Comparison of ENCODE assay signal across 9 cellular contexts in the genomic region with DNA sequence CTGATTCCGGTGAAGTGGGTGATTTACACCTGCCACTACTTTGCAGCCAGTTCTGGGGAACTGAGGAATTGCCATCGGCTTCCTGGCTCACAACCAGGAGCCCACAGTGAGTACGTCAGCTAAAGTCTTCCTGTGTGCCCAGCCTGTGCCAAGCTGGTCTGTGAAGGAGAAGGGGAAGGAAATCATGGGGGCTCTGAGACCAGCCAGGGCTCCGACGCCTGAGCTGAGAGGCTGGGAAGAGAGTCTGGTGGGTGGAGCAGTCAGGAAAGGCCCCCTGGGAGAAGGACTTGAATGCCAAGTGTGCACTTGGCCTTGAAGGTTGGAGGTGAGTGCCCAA. TPM values are rescaled to one million over a fixed set of nuclear protein-coding genes. Genes with fewer than 3 reads are reported as not detected.
DNase-seq lines count a peak whose midpoint lies in the region; ATAC-seq, FAIRE-seq and TF ChIP-seq lines count a peak whose summit lies in the region.
"Had no signal": no experiment of that assay in that cellular context is flagged by ENCODE, and none has a peak within 500 bp of the region (broad histone marks: within the 10 kb centered on the region; RNA-seq: fewer than 3 reads in every experiment).

No MANE protein-coding gene starts in this region.

- ATAC-seq in heart right ventricle: peak in 7 of 8 donors; percentile 23 to 53 (median 35)

- H3K4me2 ChIP-seq in BLaER1: peak overlapping the region; percentile 97

- H3K9ac ChIP-seq in BLaER1: no peak overlapping the region

- no peak overlapping the region for H3K27ac Mint-ChIP-seq in progenitor cell of endocrine pancreas
- H3K27ac Mint-ChIP-seq: activated naive CD4-positive, alpha-beta T cell treated with anti-CD3 and anti-CD28 coated beads, Interleukin-2, amount 10 ng/mL, durations not matched to agents 7 days and 5 days had no signal

- H3K36me3 Mint-ChIP-seq in progenitor cell of endocrine pancreas (ENCODE audit: insufficient read depth): no peaks in the 10 kb centered on the region
- H3K36me3 Mint-ChIP-seq: activated naive CD4-positive, alpha-beta T cell treated with anti-CD3 and anti-CD28 coated beads, Interleukin-2, amount 10 ng/mL, durations not matched to agents 7 days and 5 days had no signal

- no peak for FAIRE-seq in frontal cortex (lab: Jason Lieb, UNC)

- intact Hi-C loops in heart right ventricle (cut with DNase I): no loop called here

- TF ChIP-seq CTCF in Peyer's patch (IDR thresholded peaks at IDR 0.05): no peak
- no peak for TF ChIP-seq CTCF in heart right ventricle (IDR thresholded peaks at IDR 0.05)
- TF ChIP-seq CTCF in progenitor cell of endocrine pancreas (IDR thresholded peaks at IDR 0.05; ENCODE audit: unreplicated experiment): no peak

- peaks cover 41% of the 10 kb centered on the region for H3K4me1 ChIP-seq in BLaER1
- peaks cover 0 to 9% (median 3%) of the 10 kb centered on the region in 4 donors for H3K4me1 ChIP-seq in Peyer's patch
- peaks cover 10 to 44% (median 38%) of the 10 kb centered on the region in 9 donors for H3K4me1 ChIP-seq in heart right ventricle

- no peaks in the 10 kb centered on the region for H3K9me3 Mint-ChIP-seq in progenitor cell of endocrine pancreas (ENCODE audit: low read depth)
- H3K9me3 Mint-ChIP-seq: activated naive CD4-positive, alpha-beta T cell treated with anti-CD3 and anti-CD28 coated beads, Interleukin-2, amount 10 ng/mL, durations not matched to agents 7 days and 5 days had no signal

- peaks cover 11% of the 10 kb centered on the region for H3K4me1 Mint-ChIP-seq in progenitor cell of endocrine pancreas (ENCODE audit: low read depth)

- 15 to 20% methylated on average over 5 of the region's 5 CpGs for WGBS in heart right ventricle, 2 donors

- peak overlapping the region; percentile 75; the same call in 1 of the 2 replicates for H3K4me3 ChIP-seq in BLaER1
- H3K4me3 ChIP-seq in Peyer's patch: peak overlapping the region in 3 of 4 donors; percentile 43 to 70 (median 61)
- peak overlapping the region; percentile 70 to 99 (median 82) for H3K4me3 ChIP-seq in heart right ventricle

- H4K20me1 ChIP-seq in BLaER1: no peaks in the 10 kb centered on the region

- H3K36me3 ChIP-seq in BLaER1 (no peaks in the 10 kb centered on the region), Peyer's patch (no peaks in the 10 kb centered on the region), heart right ventricle (peaks cover 0 to 20% (median 0%) of the 10 kb centered on the region in 9 donors)

- no peak for TF ChIP-seq POLR2A in Peyer's patch (IDR thresholded peaks at IDR 0.05)

- peaks cover 14% of the 10 kb centered on the region for H3K27me3 Mint-ChIP-seq in progenitor cell of endocrine pancreas

- DNase-seq in Peyer's patch (no peak), heart right ventricle (no peak), progenitor cell of endocrine pancreas (ENCODE audit: low spot score, unreplicated experiment) (no peak), frontal cortex (ENCODE audit: low spot score in 2 of 2) (no peak), T1000 (lab: John Stamatoyannopoulos, UW) (no peak)
- DNase-seq in stimulated activated CD4-positive, alpha-beta T cell treated with anti-CD3 and anti-CD28 coated beads, Interleukin-4, amount 100 ng/mL, for 4 hours: no peak
- no peak for DNase-seq in activated effector memory CD4-positive, alpha-beta T cell treated with anti-CD3 and anti-CD28 coated beads, Interleukin-2, amount 50 U/mL, for 16 hours
- DNase-seq: activated naive CD4-positive, alpha-beta T cell treated with anti-CD3 and anti-CD28 coated beads, Interleukin-2, amount 10 ng/mL, durations not matched to agents 7 days and 5 days had no signal

- H3K9me3 ChIP-seq in BLaER1 (no peaks in the 10 kb centered on the region), Peyer's patch (no peaks in the 10 kb centered on the region), heart right ventricle (no peaks in the 10 kb centered on the region)

- peak overlapping the region; percentile 80 for H3K4me3 Mint-ChIP-seq in progenitor cell of endocrine pancreas (ENCODE audit: low read depth)
- H3K4me3 Mint-ChIP-seq: activated naive CD4-positive, alpha-beta T cell treated with anti-CD3 and anti-CD28 coated beads, Interleukin-2, amount 10 ng/mL, durations not matched to agents 7 days and 5 days had no signal

- peaks cover 9% of the 10 kb centered on the region; the same call in 1 of the 2 replicates for H3K27me3 ChIP-seq in BLaER1
- no peaks in the 10 kb centered on the region for H3K27me3 ChIP-seq in Peyer's patch
- no peaks in the 10 kb centered on the region for H3K27me3 ChIP-seq in heart right ventricle

- no peak overlapping the region for H3K27ac ChIP-seq in BLaER1
- peak overlapping the region in 2 of 4 donors; percentile 45 to 63 for H3K27ac ChIP-seq in Peyer's patch
- peak overlapping the region; percentile 50 to 95 (median 87) for H3K27ac ChIP-seq in heart right ventricle

RNA-seq across cellular contexts. Expression of a gene that starts 1.2 kb away (rescaled TPM):
- total RNA-seq in Peyer's patch (1 to 10 TPM in 3 of 4 donors, not detected in 1; 1.5 to 2.5 (median 2.5) TPM), heart right ventricle (10 to 100 TPM in 3 of 10 donors, 1 to 10 TPM in 7; 5.5 to 13.5 (median 8.0) TPM), progenitor cell of endocrine pancreas (1.2 and 2.0 TPM in 2 replicates), frontal cortex (2.4 TPM)
- polyA plus RNA-seq in heart right ventricle: 1 to 10 TPM; 6.4 to 7.3 TPM

RNA-seq across cellular contexts. Expression of a gene that starts 6.1 kb away (rescaled TPM):
- total RNA-seq in Peyer's patch (10 to 100 TPM; 34.7 to 60.6 (median 46.3) TPM), heart right ventricle (100 to 1,000 TPM; 125 to 164 (median 147) TPM), progenitor cell of endocrine pancreas (101 and 102 TPM in 2 replicates), frontal cortex (40.4 TPM)
- 100 to 1,000 TPM in 1 of 2 donors, 10 to 100 TPM in 1; 74.3 to 132 TPM for polyA plus RNA-seq in heart right ventricle

RNA-seq across cellular contexts. Expression of a gene that starts 28.1 kb away (rescaled TPM):
- total RNA-seq in Peyer's patch (not detected), heart right ventricle (not detected), progenitor cell of endocrine pancreas (not detected in 2 replicates), frontal cortex (not detected)
- polyA plus RNA-seq in heart right ventricle: not detected

RNA-seq across cellular contexts. Expression of a gene that starts 29.5 kb away (rescaled TPM):
- 100 to 1,000 TPM in 3 of 4 donors, 1 to 10 TPM in 1; 4.1 to 229 (median 192) TPM for total RNA-seq in Peyer's patch
- total RNA-seq in heart right ventricle: 1 to 10 TPM in 9 of 10 donors, under 1 TPM in 1; 0.80 to 2.3 (median 1.7) TPM
- polyA plus RNA-seq in heart right ventricle: 1 to 10 TPM; 1.3 to 5.3 TPM
- 4.5 and 8.1 TPM in 2 replicates for total RNA-seq in progenitor cell of endocrine pancreas
- total RNA-seq in frontal cortex: 0.82 TPM

RNA-seq across cellular contexts. Expression of a gene that starts 43.2 kb away (rescaled TPM):
- 10 to 100 TPM in 2 of 4 donors, 1 to 10 TPM in 2; 3.9 to 71.8 (median 10.3) TPM for total RNA-seq in Peyer's patch
- total RNA-seq in heart right ventricle: 1 to 10 TPM in 3 of 10 donors, under 1 TPM in 6, not detected in 1; 0.42 to 2.8 (median 0.68) TPM
- 1 to 10 TPM in 1 of 2 donors, under 1 TPM in 1; 0.35 to 1.0 TPM for polyA plus RNA-seq in heart right ventricle
- 17.0 and 17.3 TPM in 2 replicates for total RNA-seq in progenitor cell of endocrine pancreas
- total RNA-seq in frontal cortex: 0.82 TPM
